In the genomic region with DNA sequence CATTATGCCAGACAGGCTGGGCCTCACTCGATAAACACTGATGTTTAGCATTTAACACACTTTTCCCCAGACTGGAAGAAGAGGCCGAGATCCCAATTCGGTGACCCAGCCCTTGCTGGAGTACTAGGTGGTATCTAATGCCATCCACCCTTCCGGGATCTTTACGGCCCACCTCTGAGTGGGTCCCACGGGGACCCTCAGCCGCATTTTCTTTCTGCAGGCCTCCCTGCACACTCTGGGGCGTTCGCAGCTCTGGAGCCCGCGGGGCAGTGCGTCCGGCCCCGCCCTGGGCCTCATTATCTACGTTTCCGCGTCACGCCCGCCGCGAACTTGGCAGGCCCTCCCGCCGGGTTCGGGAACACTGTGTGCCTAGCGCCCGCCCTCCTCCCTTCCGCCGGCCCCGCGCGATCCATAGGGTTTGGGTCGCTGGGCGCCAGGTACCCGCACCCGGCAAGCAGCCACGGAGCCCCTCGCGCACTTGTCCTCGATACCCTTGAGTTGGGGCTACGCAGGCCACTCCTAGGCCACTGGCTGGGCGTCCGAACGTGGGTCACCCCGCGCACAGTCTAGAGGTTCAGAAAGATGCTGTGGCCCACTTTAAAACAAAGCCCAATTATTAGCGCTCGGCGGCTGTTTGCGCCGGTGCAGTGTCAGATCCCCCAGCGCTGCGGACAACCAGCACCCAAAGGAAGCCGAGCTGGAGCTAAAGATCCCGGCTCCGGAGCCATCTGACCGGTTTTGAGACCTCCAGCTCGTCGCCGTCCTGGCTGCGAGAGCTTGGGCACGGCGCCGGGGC, we compare ENCODE assay signal across 8 cellular contexts. TPM values are rescaled to one million over a fixed set of nuclear protein-coding genes. Genes with fewer than 3 reads are reported as not detected.
DNase-seq lines count a peak whose midpoint lies in the region; ATAC-seq, FAIRE-seq and TF ChIP-seq lines count a peak whose summit lies in the region.

No MANE protein-coding gene starts in this region.

- peak; percentile 11 to 42 for DNase-seq in NCI-H524 (lab: John Stamatoyannopoulos, UW)
- DNase-seq in NCI-H524 treated with DMSO at 0.1 percent for 48 hours (lab: John Stamatoyannopoulos, UW) = no peak
- peak; percentile 31 for DNase-seq in WERI-Rb-1
- DNase-seq in bronchial epithelial cell (ENCODE audit: low read depth) = no peak
- DNase-seq in iris pigment epithelial cell (ENCODE audit: low read depth) = peak; percentile 67
- peak; percentile 91 for DNase-seq in small intestine

- 1 to 3% (median 3%) methylated on average over 53 to 63 of the region's 63 CpGs for WGBS in small intestine, 3 donors

- H3K4me3 ChIP-seq in WERI-Rb-1 (ENCODE audit: low read depth, low read length) = peak overlapping the region; percentile 43
- H3K4me3 ChIP-seq in bronchial epithelial cell (ENCODE audit: low read depth, low read length) = peak overlapping the region; percentile 64
- peak overlapping the region; percentile 68 to 80 for H3K4me3 ChIP-seq in small intestine (ENCODE audit: low read depth in 1 of 2, low read length in 2 of 2)

- no peaks in the 10 kb centered on the region for H3K36me3 ChIP-seq in WERI-Rb-1
- H3K36me3 ChIP-seq in bronchial epithelial cell (ENCODE audit: control insufficient read depth, insufficient read depth, low read length) = no peaks in the 10 kb centered on the region
- H3K36me3 ChIP-seq in small intestine (ENCODE audit: control insufficient read depth in 2 of 2, insufficient read depth in 2 of 2, low read length in 2 of 2) = no peaks in the 10 kb centered on the region

- no peak for TF ChIP-seq CTCF in WERI-Rb-1 (IDR thresholded peaks at IDR 0.05; ENCODE audit: low read depth, low read length)
- no peak for TF ChIP-seq CTCF in bronchial epithelial cell (IDR thresholded peaks at IDR 0.05; ENCODE audit: insufficient read depth, low read length, severe bottlenecking)

- H3K27ac ChIP-seq in WERI-Rb-1 (no peak overlapping the region), small intestine (ENCODE audit: low read depth in 1 of 2, low read length in 1 of 2) (peak overlapping the region; percentile 98 to 99)

- H3K4me1 ChIP-seq in small intestine (ENCODE audit: control insufficient read depth in 2 of 2, insufficient read depth in 1 of 2, low read depth in 1 of 2, low read length in 1 of 2) = peaks cover 0 to 1% of the 10 kb centered on the region in 2 donors

- ATAC-seq in GM18861 (IDR thresholded peaks at IDR 0.05; ENCODE audit: unreplicated experiment) (no peak), GM21717 (IDR thresholded peaks at IDR 0.05; ENCODE audit: unreplicated experiment) (no peak)

- no peak for FAIRE-seq in bronchial epithelial cell (lab: Jason Lieb, UNC)
- no peak for FAIRE-seq in small intestine (lab: Jason Lieb, UNC)

- H3K27me3 ChIP-seq in WERI-Rb-1 (ENCODE audit: insufficient read depth, low read depth, severe bottlenecking) (peaks cover 60% of the 10 kb centered on the region), bronchial epithelial cell (ENCODE audit: control insufficient read depth, insufficient read depth, low read length) (no peaks in the 10 kb centered on the region), small intestine (ENCODE audit: control insufficient read depth in 2 of 2, insufficient read depth in 2 of 2, low read length in 2 of 2) (no peaks in the 10 kb centered on the region)

- H3K9me3 ChIP-seq in WERI-Rb-1 (ENCODE audit: severe bottlenecking) (no peaks in the 10 kb centered on the region), small intestine (ENCODE audit: control insufficient read depth, low read depth) (no peaks in the 10 kb centered on the region)

RNA-seq across cellular contexts. Expression of gene EVA1C, which starts 0.9 kb away (rescaled TPM):
- total RNA-seq in bronchial epithelial cell = 8.8 and 9.0 TPM in 2 replicates
- 10 to 100 TPM; 13.5 to 33.5 (median 18.6) TPM for polyA plus RNA-seq in small intestine

RNA-seq across cellular contexts. Expression of gene URB1, which starts 18.8 kb away (rescaled TPM):
- total RNA-seq in bronchial epithelial cell = 19.3 and 22.4 TPM in 2 replicates
- 1 to 10 TPM in 1 of 3 donors, under 1 TPM in 2; 0.67 to 6.0 (median 0.81) TPM for polyA plus RNA-seq in small intestine

Comparison
In these comparisons a context has a peak if more than half of its experiments do, and no peak if none do; other contexts are left out.
1. DNase-seq: peak in NCI-H524 (2 of 2), WERI-Rb-1 (single experiment), iris pigment epithelial cell (single experiment) and small intestine (single experiment); none in NCI-H524 treated with DMSO at 0.1 percent for 48 hours (single experiment) and bronchial epithelial cell (single experiment).
2. Peak in every context shown above with its lines, with median percentiles within 50 percentile points of each other: H3K4me3 ChIP-seq.